10 cellular contexts compared by ENCODE assay signal in genomic region chr22:40265783-40266182, GRCh38.
DNase-seq lines count a peak whose midpoint lies in the region; ATAC-seq and TF ChIP-seq lines count a peak whose summit lies in the region.
"Had no signal": no experiment of that assay in that cellular context is flagged by ENCODE, and none has a peak within 500 bp of the region (broad histone marks: within the 10 kb centered on the region; RNA-seq: fewer than 3 reads in every experiment).

No MANE protein-coding gene starts in this region.

- H3K4me1 ChIP-seq in left lung, result peaks cover 0 to 27% of the 10 kb centered on the region in 2 donors

- no peak for TF ChIP-seq CTCF in CD4-positive, alpha-beta T cell (IDR thresholded peaks at IDR 0.05)
- TF ChIP-seq CTCF in GM10248 (IDR thresholded peaks at IDR 0.05; ENCODE audit: control extremely low read depth, extremely low read depth, low read depth, missing control alignments), result no peak
- TF ChIP-seq CTCF in WTC11 (IDR thresholded peaks at IDR 0.05), result no peak
- no peak for TF ChIP-seq CTCF in left lung (IDR thresholded peaks at IDR 0.05)

- H3K27ac ChIP-seq in CD4-positive, alpha-beta T cell (ENCODE audit: low read depth, low read length), result peak overlapping the region; percentile 46
- peak overlapping the region in 1 of 2 donors; percentile 53 for H3K27ac ChIP-seq in left lung

- peaks cover 3 to 66% of the 10 kb centered on the region in 2 donors for H3K36me3 ChIP-seq in left lung

- POLR2A ChIA-PET in CD4-positive, alpha-beta T cell (lab: Charles Lee), result no interaction called here
- POLR2A ChIA-PET in GM10248 (lab: Yijun Ruan, JAX), result no interaction called here
- POLR2A ChIA-PET in WTC11 (lab: Charles Lee), result no interaction called here

- H3K4me3 Mint-ChIP-seq in CD4-positive, alpha-beta T cell, result peak overlapping the region; percentile 0
- no peak overlapping the region for H3K4me3 Mint-ChIP-seq in WTC11

- intact Hi-C loops in CD4-positive, alpha-beta T cell (cut with DNase I, micrococcal nuclease), result no loop called here
- intact Hi-C loops in left lung (cut with DNase I), result no loop called here

- CTCF ChIA-PET in CD4-positive, alpha-beta T cell (lab: Charles Lee), result no interaction called here
- CTCF ChIA-PET in GM10248 (lab: Yijun Ruan, JAX) (no interaction called here), WTC11 (lab: Charles Lee) (no interaction called here)

- peaks cover 63% of the 10 kb centered on the region for H3K4me1 Mint-ChIP-seq in CD4-positive, alpha-beta T cell (ENCODE audit: low read depth)
- H3K4me1 Mint-ChIP-seq in WTC11, result peaks cover 8% of the 10 kb centered on the region; the same call in 1 of the 2 replicates

- no peaks in the 10 kb centered on the region for H3K9me3 Mint-ChIP-seq in CD4-positive, alpha-beta T cell
- 0 out of 2 replicates have a peak, but pooled peaks cover 4% of the 10 kb centered on the region for H3K9me3 Mint-ChIP-seq in WTC11

- no peaks in the 10 kb centered on the region for H3K27me3 Mint-ChIP-seq in CD4-positive, alpha-beta T cell
- H3K27me3 Mint-ChIP-seq in WTC11 (ENCODE audit: low read depth), result no peaks in the 10 kb centered on the region

- H3K36me3 Mint-ChIP-seq in CD4-positive, alpha-beta T cell (ENCODE audit: low read depth), result peaks cover 82% of the 10 kb centered on the region
- peaks cover 60% of the 10 kb centered on the region for H3K36me3 Mint-ChIP-seq in WTC11

- H3K27me3 ChIP-seq in CD4-positive, alpha-beta T cell (ENCODE audit: control insufficient read depth, insufficient read depth, low read length), result no peaks in the 10 kb centered on the region
- H3K27me3 ChIP-seq in left lung, result no peaks in the 10 kb centered on the region

- H3K4me3 ChIP-seq in left lung, result no peak overlapping the region

- no peak for DNase-seq in CD4-positive, alpha-beta T cell
- DNase-seq in GM10248 (ENCODE audit: extremely low spot score) (peak; percentile 18), WTC11 (ENCODE audit: low spot score) (no peak), left lung (no peak), NCI-H1930 (lab: John Stamatoyannopoulos, UW) (no peak), NCI-H2107 (lab: John Stamatoyannopoulos, UW) (no peak)
- DNase-seq: NCI-H1417, trophoblast cell had no signal

- H3K9me3 ChIP-seq in CD4-positive, alpha-beta T cell (ENCODE audit: control insufficient read depth, low read length), result no peaks in the 10 kb centered on the region
- no peaks in the 10 kb centered on the region for H3K9me3 ChIP-seq in left lung

- peak overlapping the region; percentile 47 for H3K27ac Mint-ChIP-seq in CD4-positive, alpha-beta T cell
- peak overlapping the region; percentile 47; the same call in 1 of the 2 replicates for H3K27ac Mint-ChIP-seq in WTC11

- ATAC-seq in CD4-positive, alpha-beta T cell (ENCODE audit: poor library complexity), result no peak
- ATAC-seq in WTC11, result no peak
- peak; percentile 47 for ATAC-seq in left lung
- no peak for ATAC-seq in GM18870 (IDR thresholded peaks at IDR 0.05; ENCODE audit: unreplicated experiment)
- no peak for ATAC-seq in HG02588 (IDR thresholded peaks at IDR 0.05; ENCODE audit: unreplicated experiment)

TF ChIP-seq in WTC11, 78 proteins besides CTCF, POLR2A, EP300 and RAD21:
- TF ChIP-seq MLX (CRISPR knock-in tag; IDR thresholded peaks at IDR 0.05) (no peak), ZNF423 (CRISPR knock-in tag; IDR thresholded peaks at IDR 0.05) (no peak)
- TF ChIP-seq, protein P1, sequence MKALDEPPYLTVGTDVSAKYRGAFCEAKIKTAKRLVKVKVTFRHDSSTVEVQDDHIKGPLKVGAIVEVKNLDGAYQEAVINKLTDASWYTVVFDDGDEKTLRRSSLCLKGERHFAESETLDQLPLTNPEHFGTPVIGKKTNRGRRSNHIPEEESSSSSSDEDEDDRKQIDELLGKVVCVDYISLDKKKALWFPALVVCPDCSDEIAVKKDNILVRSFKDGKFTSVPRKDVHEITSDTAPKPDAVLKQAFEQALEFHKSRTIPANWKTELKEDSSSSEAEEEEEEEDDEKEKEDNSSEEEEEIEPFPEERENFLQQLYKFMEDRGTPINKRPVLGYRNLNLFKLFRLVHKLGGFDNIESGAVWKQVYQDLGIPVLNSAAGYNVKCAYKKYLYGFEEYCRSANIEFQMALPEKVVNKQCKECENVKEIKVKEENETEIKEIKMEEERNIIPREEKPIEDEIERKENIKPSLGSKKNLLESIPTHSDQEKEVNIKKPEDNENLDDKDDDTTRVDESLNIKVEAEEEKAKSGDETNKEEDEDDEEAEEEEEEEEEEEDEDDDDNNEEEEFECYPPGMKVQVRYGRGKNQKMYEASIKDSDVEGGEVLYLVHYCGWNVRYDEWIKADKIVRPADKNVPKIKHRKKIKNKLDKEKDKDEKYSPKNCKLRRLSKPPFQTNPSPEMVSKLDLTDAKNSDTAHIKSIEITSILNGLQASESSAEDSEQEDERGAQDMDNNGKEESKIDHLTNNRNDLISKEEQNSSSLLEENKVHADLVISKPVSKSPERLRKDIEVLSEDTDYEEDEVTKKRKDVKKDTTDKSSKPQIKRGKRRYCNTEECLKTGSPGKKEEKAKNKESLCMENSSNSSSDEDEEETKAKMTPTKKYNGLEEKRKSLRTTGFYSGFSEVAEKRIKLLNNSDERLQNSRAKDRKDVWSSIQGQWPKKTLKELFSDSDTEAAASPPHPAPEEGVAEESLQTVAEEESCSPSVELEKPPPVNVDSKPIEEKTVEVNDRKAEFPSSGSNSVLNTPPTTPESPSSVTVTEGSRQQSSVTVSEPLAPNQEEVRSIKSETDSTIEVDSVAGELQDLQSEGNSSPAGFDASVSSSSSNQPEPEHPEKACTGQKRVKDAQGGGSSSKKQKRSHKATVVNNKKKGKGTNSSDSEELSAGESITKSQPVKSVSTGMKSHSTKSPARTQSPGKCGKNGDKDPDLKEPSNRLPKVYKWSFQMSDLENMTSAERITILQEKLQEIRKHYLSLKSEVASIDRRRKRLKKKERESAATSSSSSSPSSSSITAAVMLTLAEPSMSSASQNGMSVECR (CRISPR knock-in tag; IDR thresholded peaks at IDR 0.05; ENCODE audit: borderline replicate concordance), result no peak
